8 cellular contexts compared by ENCODE assay signal in the genomic region with DNA sequence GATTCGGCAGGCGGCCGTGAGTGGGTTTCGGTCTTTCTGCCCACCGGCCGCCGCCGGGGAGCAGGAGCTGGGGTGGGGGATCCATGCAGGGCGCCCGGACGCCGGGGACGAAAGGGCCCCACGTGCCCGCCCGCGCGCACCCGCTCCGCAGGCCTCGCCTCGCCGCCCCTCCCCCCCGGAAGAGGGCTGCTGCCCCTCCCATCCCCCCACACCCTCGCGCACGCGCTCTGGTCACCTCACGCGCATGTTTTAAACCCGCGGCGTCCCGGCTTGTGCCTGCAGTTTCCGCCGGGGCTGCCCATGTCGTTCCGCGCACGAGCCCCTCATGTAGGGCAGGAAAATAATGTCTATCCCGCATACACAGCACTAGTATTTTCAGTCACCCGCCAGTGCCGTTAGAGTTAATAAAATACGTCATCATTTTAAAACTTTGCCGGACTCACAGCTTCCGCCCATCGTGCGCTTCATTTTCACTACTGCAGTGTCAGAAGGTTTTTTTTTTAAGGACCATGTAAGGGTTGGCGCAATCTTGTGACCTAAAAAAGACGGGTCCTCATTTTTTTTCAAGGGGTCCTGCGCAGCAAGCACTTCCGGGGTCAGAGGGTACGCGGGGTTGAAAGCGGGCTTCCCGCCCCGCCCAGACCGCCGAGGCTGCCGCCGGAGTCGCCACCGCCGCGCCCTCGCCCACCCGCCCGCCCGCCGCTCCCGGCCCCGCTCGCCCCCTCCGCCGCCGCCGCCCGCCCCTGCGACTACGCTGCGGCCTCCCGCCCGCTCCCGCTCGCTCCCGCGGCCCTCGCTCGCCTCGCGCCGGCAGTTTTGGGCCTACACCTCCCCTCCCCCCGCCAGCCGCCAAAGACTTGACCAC. TPM values are rescaled to one million over a fixed set of nuclear protein-coding genes. Genes with fewer than 3 reads are reported as not detected.
DNase-seq lines count a peak whose midpoint lies in the region; ATAC-seq and TF ChIP-seq lines count a peak whose summit lies in the region.

A gene (plus strand): TSS at position 640 of the 865 bp plus-strand sequence. CDS start 267 bp downstream, outside the sequence.

- intact Hi-C loops in dendritic cell treated with granulocyte-macrophage colony-stimulating factor and Interleukin-4, amounts not matched to agents 40 ng/mL and 50 ng/mL, for 4 days (cut with micrococcal nuclease): loop anchor here (1.0 to 2.0 kb wide), 3 partner anchors 37 to 172 kb away; a partner anchor contains a TSS
- intact Hi-C loops in left lung (cut with DNase I): loop anchor here in 1 of 2 donors (5.0 to 10.0 kb wide), 3 partner anchors 35 to 172 kb away; a partner anchor contains a TSS

- no peaks in the 10 kb centered on the region for H3K9me3 ChIP-seq in left lung

- ATAC-seq in GM19438 (IDR thresholded peaks at IDR 0.05; ENCODE audit: low read depth, unreplicated experiment) (peak; percentile 33), left lung (peak; percentile 81)

- no peaks in the 10 kb centered on the region for H3K9me3 Mint-ChIP-seq in dendritic cell treated with granulocyte-macrophage colony-stimulating factor and Interleukin-4, amounts not matched to agents 40 ng/mL and 50 ng/mL, for 4 days

- H3K36me3 Mint-ChIP-seq in dendritic cell treated with granulocyte-macrophage colony-stimulating factor and Interleukin-4, amounts not matched to agents 40 ng/mL and 50 ng/mL, for 4 days (ENCODE audit: low read depth): peaks cover 49% of the 10 kb centered on the region

- peaks cover 0 to 31% of the 10 kb centered on the region in 2 donors for H3K36me3 ChIP-seq in left lung

- H3K4me1 ChIP-seq in left lung: peaks cover 15 to 64% of the 10 kb centered on the region in 2 donors

- peaks cover 56% of the 10 kb centered on the region for H3K4me1 Mint-ChIP-seq in dendritic cell treated with granulocyte-macrophage colony-stimulating factor and Interleukin-4, amounts not matched to agents 40 ng/mL and 50 ng/mL, for 4 days (ENCODE audit: low read depth)

- no peak for TF ChIP-seq CTCF in HL-60 (IDR thresholded peaks at IDR 0.05; ENCODE audit: insufficient read depth, low read length)
- no peak for TF ChIP-seq CTCF in left lung (IDR thresholded peaks at IDR 0.05)

- H3K27ac ChIP-seq in HL-60 (replicated peaks) (peak within 1 kb of the TSS; percentile 100), left lung (peak within 1 kb of the TSS; percentile 100)

- H3K27me3 Mint-ChIP-seq in dendritic cell treated with granulocyte-macrophage colony-stimulating factor and Interleukin-4, amounts not matched to agents 40 ng/mL and 50 ng/mL, for 4 days: no peaks in the 10 kb centered on the region

- H3K4me3 ChIP-seq in HL-60 (replicated peaks; ENCODE audit: insufficient read depth, low read length): peak within 1 kb of the TSS; percentile 60
- peak within 1 kb of the TSS; percentile 67 to 93 for H3K4me3 ChIP-seq in left lung

- peak within 1 kb of the TSS; percentile 95 for H3K4me3 Mint-ChIP-seq in dendritic cell treated with granulocyte-macrophage colony-stimulating factor and Interleukin-4, amounts not matched to agents 40 ng/mL and 50 ng/mL, for 4 days

- H3K27me3 ChIP-seq in HL-60 (ENCODE audit: insufficient read depth, poor library complexity, severe bottlenecking): no peaks in the 10 kb centered on the region
- H3K27me3 ChIP-seq in left lung: no peaks in the 10 kb centered on the region

- DNase-seq in C1 segment of cervical spinal cord (lab: John Stamatoyannopoulos, UW): peak; percentile 61 to 95 (median 88)
- peak; percentile 90 to 93 for DNase-seq in HL-60 (ENCODE audit: low read depth in 1 of 2, low spot score in 1 of 2)
- peak; percentile 85 for DNase-seq in NCI-H82 treated with DMSO at 0.1 percent for 48 hours (lab: John Stamatoyannopoulos, UW; ENCODE audit: unreplicated experiment)
- DNase-seq in activated CD4-positive, alpha-beta T cell treated with anti-CD3 and anti-CD28 coated beads, Interleukin-2, amount 50 U/mL, for 4 hours: peak; percentile 97
- DNase-seq in left lung: peak; percentile 95 to 97
- DNase-seq in stimulated activated CD4-positive, alpha-beta T cell treated with anti-CD3 and anti-CD28 coated beads, Interleukin-2, amount 100 ng/mL, for 24 hours: peak; percentile 99

- peak within 1 kb of the TSS; percentile 99 for H3K27ac Mint-ChIP-seq in dendritic cell treated with granulocyte-macrophage colony-stimulating factor and Interleukin-4, amounts not matched to agents 40 ng/mL and 50 ng/mL, for 4 days

RNA-seq across cellular contexts. Expression of the gene that starts here (rescaled TPM):
- 100 to 1,000 TPM; 297 to 404 TPM for total RNA-seq in left lung

Comparison
In these comparisons a context has a peak if more than half of its experiments do, and no peak if none do; other contexts are left out.
1. Peak in every context shown above with its lines: DNase-seq, ATAC-seq, H3K4me3 ChIP-seq and H3K27ac ChIP-seq.